ENCODE assay signal across 27 cellular contexts in the genomic region with DNA sequence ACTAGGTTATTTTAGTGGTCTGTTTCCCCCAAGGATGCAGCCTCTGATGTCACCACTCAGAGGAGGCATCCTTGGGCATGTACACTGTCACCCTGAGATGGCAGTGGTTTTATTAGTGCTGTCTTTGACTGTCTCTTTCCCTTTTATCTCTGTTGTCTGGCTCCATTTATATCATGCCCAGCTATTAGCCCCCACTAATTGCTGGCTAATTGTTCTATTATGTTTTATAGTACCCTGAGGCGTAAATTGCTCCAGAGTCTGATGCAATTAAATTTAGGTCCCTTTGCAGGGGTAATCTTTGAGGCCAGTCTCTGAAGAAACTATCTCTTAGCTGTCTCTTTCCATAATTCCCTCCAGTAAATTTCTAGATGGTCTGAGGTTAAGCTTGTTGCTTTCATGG.
"Had no signal": no experiment of that assay in that cellular context is flagged by ENCODE, and none has a peak within 500 bp of the region (broad histone marks: within the 10 kb centered on the region; RNA-seq: fewer than 3 reads in every experiment).

No MANE protein-coding gene starts in this region.

- H3K9me3 ChIP-seq: colonic mucosa had no signal

- DNase-seq: activated B cell treated with CpG ODN at 0.5 μM for 24 hours; activated CD4-positive, alpha-beta memory T cell treated with anti-CD3 and anti-CD28 coated beads for 36 hours; activated CD4-positive, alpha-beta T cell treated with anti-CD3 and anti-CD28 coated beads for 4 hours; activated CD4-positive, alpha-beta T cell treated with anti-CD3 and anti-CD28 coated beads, Interleukin-2, amount 10 ng/mL, durations not matched to agents 24 days and 14 days; activated CD4-positive, alpha-beta T cell treated with anti-CD3 and anti-CD28 coated beads, Interleukin-2, amount 50 U/mL, for 1 hour; activated CD4-positive, alpha-beta T cell treated with anti-CD3 and anti-CD28 coated beads, Interleukin-2, amount 50 U/mL, for 4 hours; activated CD4-positive, CD25-positive, alpha-beta regulatory T cell treated with anti-CD3 and anti-CD28 coated beads, Interleukin-2, amount 50 U/mL, for 72 hours; activated CD8-positive, alpha-beta memory T cell treated with anti-CD3 and anti-CD28 coated beads, Interleukin-2, amount 50 U/mL, for 4 hours; activated CD8-positive, alpha-beta T cell treated with anti-CD3 and anti-CD28 coated beads for 36 hours; activated effector memory CD4-positive, alpha-beta T cell treated with Interleukin-2 at 50 U/mL for 16 hours; activated gamma-delta T cell; activated naive CD4-positive, alpha-beta T cell treated with anti-CD3 and anti-CD28 coated beads, Interleukin-2, amount 10 ng/mL, durations not matched to agents 7 days and 5 days; activated naive CD4-positive, alpha-beta T cell treated with Interleukin-2 at 50 U/mL for 16 hours; activated naive CD8-positive, alpha-beta T cell treated with anti-CD3 and anti-CD28 coated beads, Interleukin-2, amount 10 ng/mL, durations not matched to agents 7 days and 5 days; activated naive CD8-positive, alpha-beta T cell treated with anti-CD3 and anti-CD28 coated beads, Interleukin-2, amount 50 U/mL, for 24 hours; activated T-cell treated with anti-CD3 and anti-CD28 coated beads for 4 hours; activated T-cell treated with anti-CD3 and anti-CD28 coated beads, Interleukin-2, amount 50 U/mL, for 24 hours; activated T-cell treated with anti-CD3 and anti-CD28 coated beads, Interleukin-2, amount 50 U/mL, for 48 hours; amygdala; anterior cingulate cortex; caudate nucleus; cerebellar nuclear complex; colonic mucosa; T-helper 9 cell had no signal

- H3K36me3 ChIP-seq: ascending aorta, cardiac muscle cell, colonic mucosa had no signal

- H3K4me1 ChIP-seq: ascending aorta, colonic mucosa had no signal

- ATAC-seq: activated CD8-positive, alpha-beta T cell treated with anti-CD3 and anti-CD28 coated beads for 36 hours; activated naive CD8-positive, alpha-beta T cell treated with anti-CD3 and anti-CD28 coated beads, Interleukin-2, amount 50 U/mL, for 24 hours had no signal

- H3K4me3 ChIP-seq: ascending aorta, cardiac muscle cell, colonic mucosa had no signal

- H3K27me3 ChIP-seq: ascending aorta, cardiac muscle cell, colonic mucosa had no signal

- H3K27ac ChIP-seq: ascending aorta, cardiac muscle cell, colonic mucosa, VCaP had no signal
